Comparison of ENCODE assay signal across 2 cellular contexts in the genomic region with DNA sequence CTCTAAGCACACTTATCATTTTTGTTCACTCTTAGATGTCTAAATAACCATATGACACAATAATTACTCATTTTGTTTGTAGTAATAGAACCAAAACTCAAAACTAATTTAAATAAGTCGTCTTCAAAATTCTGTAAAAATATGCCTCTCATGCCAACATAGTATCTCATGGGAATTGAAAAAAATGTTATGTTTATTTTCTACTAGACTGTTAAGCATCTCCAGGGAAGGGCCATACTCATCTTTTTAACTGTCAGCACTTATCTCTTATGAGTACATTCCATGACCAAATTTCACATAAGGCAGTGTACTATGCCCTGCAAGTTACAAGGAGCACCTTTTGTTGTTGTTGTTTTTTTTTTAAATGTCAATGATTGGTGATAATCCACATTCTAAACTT.
TF ChIP-seq lines count a peak whose summit lies in the region.

No MANE protein-coding gene starts in this region.

TF ChIP-seq in IMR-90, 13 proteins besides CTCF, POLR2A, EP300 and RAD21 (continued from another document):
- TF ChIP-seq RCOR1 (IDR thresholded peaks at IDR 0.05; ENCODE audit: insufficient replicate concordance, low read length) (no peak), NFE2L2 (IDR thresholded peaks at IDR 0.05; ENCODE audit: low read depth, low read length) (no peak)
TF ChIP-seq in IMR-90: peak in this region for 0.

TF ChIP-seq in WTC11, 78 proteins besides CTCF, POLR2A, EP300 and RAD21 (continued from another document):
- TF ChIP-seq, protein P1, sequence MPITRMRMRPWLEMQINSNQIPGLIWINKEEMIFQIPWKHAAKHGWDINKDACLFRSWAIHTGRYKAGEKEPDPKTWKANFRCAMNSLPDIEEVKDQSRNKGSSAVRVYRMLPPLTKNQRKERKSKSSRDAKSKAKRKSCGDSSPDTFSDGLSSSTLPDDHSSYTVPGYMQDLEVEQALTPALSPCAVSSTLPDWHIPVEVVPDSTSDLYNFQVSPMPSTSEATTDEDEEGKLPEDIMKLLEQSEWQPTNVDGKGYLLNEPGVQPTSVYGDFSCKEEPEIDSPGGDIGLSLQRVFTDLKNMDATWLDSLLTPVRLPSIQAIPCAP (CRISPR knock-in tag; IDR thresholded peaks at IDR 0.05): no peak
- TF ChIP-seq PRDM15 (CRISPR knock-in tag; IDR thresholded peaks at IDR 0.05): no peak
- TF ChIP-seq SMAD4 (CRISPR knock-in tag; IDR thresholded peaks at IDR 0.05): no peak
- no peak for TF ChIP-seq HMGA2 (CRISPR knock-in tag; IDR thresholded peaks at IDR 0.05)
- TF ChIP-seq NFE2L1 (CRISPR knock-in tag; IDR thresholded peaks at IDR 0.05): no peak
- TF ChIP-seq AFF4 (CRISPR knock-in tag; IDR thresholded peaks at IDR 0.05; ENCODE audit: borderline replicate concordance): no peak
- no peak for TF ChIP-seq ZNF138 (CRISPR knock-in tag; conservative IDR thresholded peaks at IDR 0.05)
- no peak for TF ChIP-seq ATF2 (CRISPR knock-in tag; IDR thresholded peaks at IDR 0.05; ENCODE audit: borderline replicate concordance, low read depth)
TF ChIP-seq in WTC11: peak in this region for 0.
